1 cellular context compared by ENCODE assay signal in genomic region chr12:76562158-76562557, GRCh38.
TF ChIP-seq lines count a peak whose summit lies in the region.

No MANE protein-coding gene starts in this region.

TF ChIP-seq in K562, 482 proteins besides CTCF, POLR2A, EP300 and RAD21 (continued from another document):
- TF ChIP-seq ZBTB2 (IDR thresholded peaks at IDR 0.05) = no peak
TF ChIP-seq in K562: peak in this region for 3.
